ENCODE assay signal across 8 cellular contexts in the genomic region with DNA sequence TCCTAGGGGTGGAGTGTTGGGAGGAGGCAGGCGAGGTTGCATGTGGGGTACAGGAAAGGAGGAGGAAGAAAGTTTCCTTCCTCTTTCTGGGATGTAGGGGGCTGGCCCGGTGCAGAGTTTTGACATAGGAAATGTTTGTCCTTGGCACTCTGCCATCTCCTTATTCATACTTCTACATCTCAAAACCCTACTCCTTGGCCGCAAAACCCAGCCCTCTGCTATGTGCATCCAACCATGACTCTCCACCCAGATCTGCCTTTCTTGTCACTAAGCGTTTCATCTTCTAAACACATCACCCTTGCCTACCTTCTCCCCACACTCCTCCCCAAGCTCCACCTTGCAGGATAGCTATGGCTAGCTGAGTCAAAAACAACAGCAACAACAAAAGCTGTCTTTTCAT. TPM values are rescaled to one million over a fixed set of nuclear protein-coding genes. Genes with fewer than 3 reads are reported as not detected.
A peak's percentile ranks its signal among the peaks of the same experiment; 100 is the strongest.
DNase-seq lines count a peak whose midpoint lies in the region; ATAC-seq and TF ChIP-seq lines count a peak whose summit lies in the region.
"Not testable (repeated sequence)": the region's sequence is repeated elsewhere in the genome, so short reads cannot be mapped to it uniquely, and the experiment has no call there.

No MANE protein-coding gene starts in this region.

- not testable (repeated sequence) for H3K9ac ChIP-seq in colonic mucosa (ENCODE audit: low read depth in 2 of 2, low read length in 2 of 2)

- peak; percentile 15 for DNase-seq in GM10248 (ENCODE audit: extremely low spot score)
- peak; percentile 80 for DNase-seq in OCI-LY7 (ENCODE audit: low spot score)
- DNase-seq in activated CD8-positive, alpha-beta memory T cell treated with anti-CD3 and anti-CD28 coated beads, Interleukin-2, amount 50 U/mL, for 4 hours: peak; percentile 38
- DNase-seq in colonic mucosa: peak; percentile 17
- DNase-seq in right lobe of liver: peak; percentile 22 to 55 (median 53)
- peak; percentile 7 to 10 for DNase-seq in stimulated activated CD8-positive, alpha-beta memory T cell treated with anti-CD3 and anti-CD28 coated beads, Interleukin-7, amount 100 ng/mL, for 4 hours (ENCODE audit: low read depth in 2 of 2)

- H3K4me3 ChIP-seq in OCI-LY7 (ENCODE audit: low read depth, low read length, poor library complexity, severe bottlenecking): peak overlapping the region; percentile 4
- H3K4me3 ChIP-seq in colonic mucosa, right lobe of liver: not testable (repeated sequence)

- POLR2A ChIA-PET in GM10248 (lab: Yijun Ruan, JAX); OCI-LY7 (lab: Charles Lee): not testable (repeated sequence)

- H3K27ac ChIP-seq in OCI-LY7 (ENCODE audit: low read depth, low read length, poor library complexity, severe bottlenecking) (peak overlapping the region; percentile 52), right lobe of liver (peak overlapping the region in 1 of 3 donors; percentile 58)
- H3K27ac ChIP-seq in colonic mucosa: not testable (repeated sequence)

- not testable (repeated sequence) for H4K20me1 ChIP-seq in OCI-LY7 (ENCODE audit: insufficient read depth, low read length)

- not testable (repeated sequence) for BruUV-seq in OCI-LY7 (replicated peaks; lab: Mats Ljungman, UMichigan)

- H3K9me3 ChIP-seq in OCI-LY7 (ENCODE audit: low read length); colonic mucosa; right lobe of liver: not testable (repeated sequence)

- not testable (repeated sequence) for TF ChIP-seq POLR2A in right lobe of liver (IDR thresholded peaks at IDR 0.05)

- intact Hi-C loops in OCI-LY7 (cut with micrococcal nuclease; ENCODE audit: unreplicated experiment): loop anchor here (5.0 kb wide), 1 partner anchor 48 kb away; a partner anchor contains a TSS
- intact Hi-C loops in colonic mucosa (cut with DNase I); right lobe of liver (cut with DNase I): not testable (repeated sequence)

- not testable (repeated sequence) for H3K27me3 ChIP-seq in colonic mucosa, right lobe of liver

- WGBS in right lobe of liver (ENCODE audit: insufficient coverage, low coverage, low lambda C conversion rate, missing lambda C conversion rate): 41% methylated on average over 4 of the region's 4 CpGs

- not testable (repeated sequence) for H3K9me2 ChIP-seq in OCI-LY7 (ENCODE audit: insufficient read depth, low read length)

- H3K4me1 ChIP-seq in OCI-LY7 (ENCODE audit: insufficient read depth, low read length, poor library complexity, severe bottlenecking) (peaks cover 51% of the 10 kb centered on the region), right lobe of liver (peaks cover 0 to 21% (median 7%) of the 10 kb centered on the region in 4 donors)
- not testable (repeated sequence) for H3K4me1 ChIP-seq in colonic mucosa

- CTCF ChIA-PET in GM10248 (lab: Yijun Ruan, JAX); OCI-LY7 (lab: Charles Lee; ENCODE audit: unreplicated experiment): not testable (repeated sequence)

- peak overlapping the region; percentile 69 for H3K4me2 ChIP-seq in OCI-LY7 (ENCODE audit: low read length)

- peak; percentile 92 for ATAC-seq in GM21447 (IDR thresholded peaks at IDR 0.05; ENCODE audit: unreplicated experiment)
- ATAC-seq in HG03342 (IDR thresholded peaks at IDR 0.05; ENCODE audit: unreplicated experiment): peak; percentile 94
- peak; percentile 49 to 68 (median 60) for ATAC-seq in right lobe of liver

- not testable (repeated sequence) for H2AFZ ChIP-seq in OCI-LY7 (ENCODE audit: low read length)

- H3K36me3 ChIP-seq in OCI-LY7 (ENCODE audit: insufficient read depth, low read length); colonic mucosa; right lobe of liver: not testable (repeated sequence)

- TF ChIP-seq CTCF in GM10248 (IDR thresholded peaks at IDR 0.05; ENCODE audit: control extremely low read depth, extremely low read depth, low read depth, missing control alignments); OCI-LY7 (conservative IDR thresholded peaks at IDR 0.05; ENCODE audit: low read length); colonic mucosa (IDR thresholded peaks at IDR 0.05); right lobe of liver (IDR thresholded peaks at IDR 0.05): not testable (repeated sequence)

- not testable (repeated sequence) for H3K79me2 ChIP-seq in OCI-LY7 (ENCODE audit: insufficient read depth, low read depth, low read length)

RNA-seq across cellular contexts. Expression of a gene that starts 48.1 kb away (rescaled TPM):
- total RNA-seq in OCI-LY7 (2014; rRNA removed; shearing (Covaris generic)): 21.9 and 27.9 TPM in 2 replicates
- total RNA-seq in OCI-LY7 (2022) (33.8 and 39.6 TPM in 2 replicates), colonic mucosa (10 to 100 TPM in 1 of 2 donors, 1 to 10 TPM in 1; 8.6 to 11.1 TPM), right lobe of liver (10 to 100 TPM; 15.6 to 25.3 (median 20.3) TPM)

Comparison
In these comparisons a context has a peak if more than half of its experiments do, and no peak if none do; other contexts are left out.
1. DNase-seq: peak in every context shown above with its lines; median percentile 80 in OCI-LY7; 53 in right lobe of liver; 38 in activated CD8-positive, alpha-beta memory T cell treated with anti-CD3 and anti-CD28 coated beads, Interleukin-2, amount 50 U/mL, for 4 hours; 17 in colonic mucosa; 15 in GM10248; 8 in stimulated activated CD8-positive, alpha-beta memory T cell treated with anti-CD3 and anti-CD28 coated beads, Interleukin-7, amount 100 ng/mL, for 4 hours.